Comparison of ENCODE assay signal across 10 cellular contexts in the genomic region with DNA sequence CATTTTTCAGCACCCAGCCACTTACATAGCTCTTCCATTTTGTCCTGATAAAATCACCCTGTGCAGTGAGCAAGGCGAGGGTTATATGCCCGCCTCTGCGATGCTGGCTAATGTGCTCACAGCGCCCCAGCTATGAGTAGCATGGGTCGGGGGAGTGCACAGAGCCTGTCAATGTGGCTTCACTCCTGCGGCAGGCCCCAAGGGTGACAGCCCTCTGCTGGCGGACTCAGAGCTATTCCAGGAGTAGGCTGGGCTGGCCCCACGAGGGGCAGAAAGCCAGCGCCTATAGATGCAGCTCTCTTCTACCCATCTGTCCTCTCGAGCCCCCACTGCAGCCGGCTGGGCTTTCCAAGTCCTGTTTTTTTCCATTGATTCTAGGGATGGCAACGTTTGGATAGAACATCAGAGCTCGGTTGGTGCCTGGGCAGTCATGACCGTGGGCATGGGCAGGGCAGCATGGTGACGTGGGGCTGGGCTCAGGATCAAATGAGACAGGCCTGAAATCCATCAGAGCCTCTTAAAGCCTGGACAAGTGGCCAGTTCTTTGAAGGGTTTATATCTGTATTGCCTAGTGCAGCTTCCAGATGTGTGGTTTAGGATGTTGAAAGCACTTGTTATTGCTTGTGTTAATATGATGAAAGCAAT.
DNase-seq lines count a peak whose midpoint lies in the region; ATAC-seq and TF ChIP-seq lines count a peak whose summit lies in the region.
"Had no signal": no experiment of that assay in that cellular context is flagged by ENCODE, and none has a peak within 500 bp of the region (broad histone marks: within the 10 kb centered on the region; RNA-seq: fewer than 3 reads in every experiment).

No MANE protein-coding gene starts in this region.

- H2AK5ac ChIP-seq in IMR-90 (ENCODE audit: low read depth, low read length), result peak overlapping the region; percentile 68

- POLR2A ChIA-PET in IMR-90 (lab: Charles Lee; ENCODE audit: unreplicated experiment), result no interaction called here
- POLR2A ChIA-PET in activated CD4-positive, alpha-beta T cell treated with anti-CD3 and anti-CD28 coated beads, Interleukin-2, amount 10 ng/mL, durations not matched to agents 7 days and 5 days (lab: Charles Lee), result no interaction called here

- H3K4me3 Mint-ChIP-seq in activated CD4-positive, alpha-beta T cell treated with anti-CD3 and anti-CD28 coated beads, Interleukin-2, amount 10 ng/mL, durations not matched to agents 7 days and 5 days, result no peak overlapping the region
- H3K4me3 Mint-ChIP-seq: activated CD4-positive, alpha-beta T cell treated with anti-CD3 and anti-CD28 coated beads, Interleukin-2, amount 10 ng/mL, durations not matched to agents 24 days and 14 days; effector memory CD8-positive, alpha-beta T cell had no signal

- H3K4me3 ChIP-seq in IMR-90 (ENCODE audit: insufficient read depth, low read depth, low read length) (no peak overlapping the region), adipocyte (ENCODE audit: low read length) (no peak overlapping the region), right atrium auricular region (no peak overlapping the region), subcutaneous abdominal adipose tissue (ENCODE audit: low read depth in 1 of 5, low read length in 5 of 5) (no peak overlapping the region)

- TF ChIP-seq RAD21 in IMR-90 (IDR thresholded peaks at IDR 0.05; ENCODE audit: low read length), result peak; percentile 42

- peak overlapping the region; percentile 63 for H2BK5ac ChIP-seq in IMR-90 (ENCODE audit: low read depth, low read length, poor library complexity, severe bottlenecking)

- H3K9me3 ChIP-seq in IMR-90 (ENCODE audit: control insufficient read depth, insufficient read depth, low read length) (no peaks in the 10 kb centered on the region; the same call in 1 of the 2 replicates), adipocyte (ENCODE audit: control insufficient read depth, low read length) (peaks cover 7% of the 10 kb centered on the region), right atrium auricular region (no peaks in the 10 kb centered on the region), subcutaneous abdominal adipose tissue (ENCODE audit: control insufficient read depth in 5 of 5, low read length in 5 of 5) (no peaks in the 10 kb centered on the region)

- H3K27me3 Mint-ChIP-seq in activated CD4-positive, alpha-beta T cell treated with anti-CD3 and anti-CD28 coated beads, Interleukin-2, amount 10 ng/mL, durations not matched to agents 7 days and 5 days, result peaks cover 11% of the 10 kb centered on the region

- no peaks in the 10 kb centered on the region for H3K4me1 Mint-ChIP-seq in activated CD4-positive, alpha-beta T cell treated with anti-CD3 and anti-CD28 coated beads, Interleukin-2, amount 10 ng/mL, durations not matched to agents 7 days and 5 days
- H3K4me1 Mint-ChIP-seq: activated CD4-positive, alpha-beta T cell treated with anti-CD3 and anti-CD28 coated beads, Interleukin-2, amount 10 ng/mL, durations not matched to agents 24 days and 14 days had no signal

- in situ Hi-C loops in IMR-90 (cut with MboI; ENCODE audit: low sequenced_read_pairs), result no loop called here

- 0 out of 3 replicates have a peak overlapping the region, but pooled peaks have one; percentile 75 for H2BK15ac ChIP-seq in IMR-90 (ENCODE audit: low read depth, low read length)

- peak; percentile 67 for ATAC-seq in IMR-90 (ENCODE audit: low read depth)
- ATAC-seq: effector memory CD8-positive, alpha-beta T cell had no signal

- 32% methylated on average over 11 of the region's 15 CpGs; no CpG with 5 or more reads in 1 of the 2 experiments for WGBS in IMR-90 (ENCODE audit: extremely low coverage in 2 of 2, insufficient read length in 1 of 2), 2 experiments

- DNase-seq in IMR-90, result peak; percentile 56
- no peak for DNase-seq in adipocyte (ENCODE audit: low read depth)
- DNase-seq in right atrium auricular region (ENCODE audit: low spot score), result no peak
- DNase-seq in occipital lobe (lab: John Stamatoyannopoulos, UW), result no peak
- no peak for DNase-seq in activated CD4-positive, alpha-beta T cell treated with anti-CD3 and anti-CD28 coated beads, Interleukin-2, amount 10 ng/mL, durations not matched to agents 7 days and 5 days
- DNase-seq in ureter (ENCODE audit: low spot score), result no peak
- no peak for DNase-seq in activated gamma-delta T cell (lab: John Stamatoyannopoulos, UW)
- DNase-seq: activated CD4-positive, alpha-beta T cell treated with anti-CD3 and anti-CD28 coated beads, Interleukin-2, amount 10 ng/mL, durations not matched to agents 24 days and 14 days; effector memory CD8-positive, alpha-beta T cell had no signal

- H2BK20ac ChIP-seq in IMR-90 (ENCODE audit: low read depth, low read length), result peak overlapping the region; percentile 86

- H3K27me3 ChIP-seq in IMR-90 (ENCODE audit: control insufficient read depth, insufficient read depth, low read length), result no peaks in the 10 kb centered on the region
- H3K27me3 ChIP-seq in adipocyte (replicated peaks; ENCODE audit: control insufficient read depth, insufficient read depth, low read length), result no peaks in the 10 kb centered on the region
- no peaks in the 10 kb centered on the region for H3K27me3 ChIP-seq in right atrium auricular region
- no peaks in the 10 kb centered on the region for H3K27me3 ChIP-seq in subcutaneous abdominal adipose tissue (ENCODE audit: control insufficient read depth in 5 of 5, insufficient read depth in 4 of 5, low read length in 5 of 5)

- peak overlapping the region; percentile 71 for H2AFZ ChIP-seq in IMR-90 (replicated peaks; ENCODE audit: low read length, poor library complexity)

- H3K9me1 ChIP-seq in IMR-90 (ENCODE audit: insufficient read depth, low read length), result peaks cover 20% of the 10 kb centered on the region; the same call in 1 of the 2 replicates

- CTCF ChIA-PET in IMR-90 (lab: Yijun Ruan, JAX), result interaction anchor here (1.1 kb wide), 2 partner anchors 25 to 92 kb away, joined by 3 read pairs; no protein-coding TSS in a partner anchor
- CTCF ChIA-PET in activated CD4-positive, alpha-beta T cell treated with anti-CD3 and anti-CD28 coated beads, Interleukin-2, amount 10 ng/mL, durations not matched to agents 7 days and 5 days (lab: Charles Lee), result no interaction called here

- H3K18ac ChIP-seq in IMR-90 (ENCODE audit: low read depth, low read length), result peak overlapping the region; percentile 48

- H4K20me1 ChIP-seq in IMR-90 (ENCODE audit: insufficient read depth, low read length), result no peaks in the 10 kb centered on the region

- peak overlapping the region; percentile 79 for H4K91ac ChIP-seq in IMR-90 (ENCODE audit: insufficient read depth, low read depth, low read length)

- peaks cover 0 to 27% of the 10 kb centered on the region in 2 experiments; a peak in 2 of 4 replicates for H3K79me1 ChIP-seq in IMR-90 (ENCODE audit: low read depth in 1 of 2, low read length in 2 of 2)

- H3K14ac ChIP-seq in IMR-90 (replicated peaks; ENCODE audit: low read depth, low read length), result peak overlapping the region; percentile 57

- H3K27ac ChIP-seq in IMR-90 (ENCODE audit: insufficient read depth, low read length) (peak overlapping the region; percentile 14; the same call in 1 of the 2 replicates), right atrium auricular region (peak overlapping the region; percentile 9 to 50), subcutaneous abdominal adipose tissue (ENCODE audit: low read depth, low read length) (peak overlapping the region; percentile 23)

- H2BK120ac ChIP-seq in IMR-90 (ENCODE audit: low read depth, low read length), result peak overlapping the region; percentile 82

- H4K8ac ChIP-seq in IMR-90 (ENCODE audit: low read depth in 2 of 2, low read length in 2 of 2), result peak overlapping the region; percentile 20 to 63; a peak in 3 of 4 replicates

- dilution Hi-C loops in IMR-90 (cut with HindIII; ENCODE audit: low sequenced_read_pairs, unreplicated experiment), result no loop called here

- H3K23ac ChIP-seq in IMR-90 (ENCODE audit: low read depth, low read length), result peak overlapping the region; percentile 70

- no peak for TF ChIP-seq POLR2A in IMR-90 (IDR thresholded peaks at IDR 0.05; ENCODE audit: low read depth, low read length)

- peak overlapping the region; percentile 79 for H3K4ac ChIP-seq in IMR-90 (ENCODE audit: low read depth, low read length)

- no peak overlapping the region for H3K27ac Mint-ChIP-seq in activated CD4-positive, alpha-beta T cell treated with anti-CD3 and anti-CD28 coated beads, Interleukin-2, amount 10 ng/mL, durations not matched to agents 7 days and 5 days
- H3K27ac Mint-ChIP-seq: activated CD4-positive, alpha-beta T cell treated with anti-CD3 and anti-CD28 coated beads, Interleukin-2, amount 10 ng/mL, durations not matched to agents 24 days and 14 days; effector memory CD8-positive, alpha-beta T cell had no signal

- no peaks in the 10 kb centered on the region for H3K36me3 Mint-ChIP-seq in activated CD4-positive, alpha-beta T cell treated with anti-CD3 and anti-CD28 coated beads, Interleukin-2, amount 10 ng/mL, durations not matched to agents 7 days and 5 days (ENCODE audit: low read depth)

- H3K36me3 ChIP-seq in IMR-90 (ENCODE audit: control insufficient read depth, insufficient read depth, low read length) (no peaks in the 10 kb centered on the region), adipocyte (ENCODE audit: control insufficient read depth, insufficient read depth, low read length, severe bottlenecking) (no peaks in the 10 kb centered on the region), right atrium auricular region (no peaks in the 10 kb centered on the region), subcutaneous abdominal adipose tissue (ENCODE audit: control insufficient read depth in 5 of 5, insufficient read depth in 5 of 5, low read length in 5 of 5) (no peaks in the 10 kb centered on the region)

- H3K9me3 Mint-ChIP-seq in activated CD4-positive, alpha-beta T cell treated with anti-CD3 and anti-CD28 coated beads, Interleukin-2, amount 10 ng/mL, durations not matched to agents 7 days and 5 days, result peaks cover 3% of the 10 kb centered on the region
- H3K9me3 Mint-ChIP-seq: activated CD4-positive, alpha-beta T cell treated with anti-CD3 and anti-CD28 coated beads, Interleukin-2, amount 10 ng/mL, durations not matched to agents 24 days and 14 days; effector memory CD8-positive, alpha-beta T cell had no signal

- BruUV-seq in IMR-90 (replicated peaks; lab: Mats Ljungman, UMichigan), result no TSS peak

- no peak overlapping the region for H3K4me2 ChIP-seq in IMR-90 (ENCODE audit: low read depth, low read length)

- intact Hi-C loops in IMR-90 (cut with micrococcal nuclease), result no loop called here

- peak overlapping the region; percentile 38 for H2AK9ac ChIP-seq in IMR-90 (replicated peaks; ENCODE audit: low read depth, low read length, poor library complexity)

- H3K56ac ChIP-seq in IMR-90 (ENCODE audit: extremely low read depth, insufficient read depth, low read length), result no peak overlapping the region

- no peak overlapping the region for H3K9ac ChIP-seq in IMR-90 (ENCODE audit: low read depth, low read length)
- H3K9ac ChIP-seq in adipocyte (ENCODE audit: low read length), result peak overlapping the region; percentile 35
- H3K9ac ChIP-seq in subcutaneous abdominal adipose tissue (ENCODE audit: low read length in 5 of 5), result no peak overlapping the region

- H4K5ac ChIP-seq in IMR-90 (ENCODE audit: low read depth, low read length), result peak overlapping the region; percentile 31; the same call in 1 of the 2 replicates

- TF ChIP-seq CTCF in IMR-90 (conservative IDR thresholded peaks at IDR 0.05; ENCODE audit: low read depth, low read length) (peak; percentile 34), right atrium auricular region (IDR thresholded peaks at IDR 0.05) (peak in 1 of 2 donors; percentile 49)

- H3K4me1 ChIP-seq in IMR-90 (ENCODE audit: control insufficient read depth, insufficient read depth, low read length) (peaks cover 26% of the 10 kb centered on the region), adipocyte (ENCODE audit: control insufficient read depth, insufficient read depth, low read length) (peaks cover 38% of the 10 kb centered on the region), right atrium auricular region (peaks cover 0 to 44% of the 10 kb centered on the region in 2 donors), subcutaneous abdominal adipose tissue (ENCODE audit: control insufficient read depth in 5 of 5, insufficient read depth in 5 of 5, low read length in 5 of 5) (peaks cover 4 to 32% (median 16%) of the 10 kb centered on the region in 5 donors)
